In genomic region chr2:28449126-28449488, GRCh38 we compare ENCODE assay signal across 13 cellular contexts. TPM values are rescaled to one million over a fixed set of nuclear protein-coding genes. Genes with fewer than 3 reads are reported as not detected.
DNase-seq lines count a peak whose midpoint lies in the region; ATAC-seq and TF ChIP-seq lines count a peak whose summit lies in the region.
"Had no signal": no experiment of that assay in that cellular context is flagged by ENCODE, and none has a peak within 500 bp of the region (broad histone marks: within the 10 kb centered on the region; RNA-seq: fewer than 3 reads in every experiment).

No MANE protein-coding gene starts in this region.

- H3K36me3 Mint-ChIP-seq in natural killer cell treated with Interleukin-12 subunit alpha and Interleukin-12 subunit beta and Interleukin-15 and Interleukin-18, amount 100 ng/mL, for 72 hours = no peaks in the 10 kb centered on the region
- no peaks in the 10 kb centered on the region for H3K36me3 Mint-ChIP-seq in natural killer cell
- H3K36me3 Mint-ChIP-seq in activated naive CD8-positive, alpha-beta T cell = no peaks in the 10 kb centered on the region

- intact Hi-C loops in natural killer cell (cut with micrococcal nuclease) = no loop called here

- ATAC-seq in natural killer cell treated with Interleukin-12 subunit alpha and Interleukin-12 subunit beta and Interleukin-15 and Interleukin-18, amount 100 ng/mL, for 72 hours = no peak
- ATAC-seq in natural killer cell (no peak), GM21526 (IDR thresholded peaks at IDR 0.05; ENCODE audit: low FRiP score, unreplicated experiment) (no peak)

- H3K27ac Mint-ChIP-seq in natural killer cell treated with Interleukin-12 subunit alpha and Interleukin-12 subunit beta and Interleukin-15 and Interleukin-18, amount 100 ng/mL, for 72 hours = peak overlapping the region; percentile 87 to 90
- H3K27ac Mint-ChIP-seq in natural killer cell = peak overlapping the region in 1 of 2 donors; percentile 69
- peak overlapping the region; percentile 91 for H3K27ac Mint-ChIP-seq in activated naive CD8-positive, alpha-beta T cell

- H3K9me3 Mint-ChIP-seq in natural killer cell treated with Interleukin-12 subunit alpha and Interleukin-12 subunit beta and Interleukin-15 and Interleukin-18, amount 100 ng/mL, for 72 hours = no peaks in the 10 kb centered on the region
- H3K9me3 Mint-ChIP-seq in natural killer cell = no peaks in the 10 kb centered on the region
- no peaks in the 10 kb centered on the region for H3K9me3 Mint-ChIP-seq in activated naive CD8-positive, alpha-beta T cell (ENCODE audit: low read depth)

- peak overlapping the region; percentile 79 for H3K4me3 Mint-ChIP-seq in natural killer cell treated with Interleukin-12 subunit alpha and Interleukin-12 subunit beta and Interleukin-15 and Interleukin-18, amount 100 ng/mL, for 72 hours
- no peak overlapping the region for H3K4me3 Mint-ChIP-seq in natural killer cell
- no peak overlapping the region for H3K4me3 Mint-ChIP-seq in activated naive CD8-positive, alpha-beta T cell

- no peaks in the 10 kb centered on the region for H3K27me3 Mint-ChIP-seq in natural killer cell treated with Interleukin-12 subunit alpha and Interleukin-12 subunit beta and Interleukin-15 and Interleukin-18, amount 100 ng/mL, for 72 hours
- H3K27me3 Mint-ChIP-seq in natural killer cell (ENCODE audit: low read depth in 2 of 2) = no peaks in the 10 kb centered on the region
- no peaks in the 10 kb centered on the region for H3K27me3 Mint-ChIP-seq in activated naive CD8-positive, alpha-beta T cell

- peaks cover 37 to 39% of the 10 kb centered on the region in 2 donors for H3K4me1 Mint-ChIP-seq in natural killer cell treated with Interleukin-12 subunit alpha and Interleukin-12 subunit beta and Interleukin-15 and Interleukin-18, amount 100 ng/mL, for 72 hours (ENCODE audit: low read depth in 2 of 2)
- H3K4me1 Mint-ChIP-seq in natural killer cell = peaks cover 14 to 30% of the 10 kb centered on the region in 2 donors
- peaks cover 49% of the 10 kb centered on the region for H3K4me1 Mint-ChIP-seq in activated naive CD8-positive, alpha-beta T cell (ENCODE audit: low read depth)

- TF ChIP-seq CTCF in natural killer cell (IDR thresholded peaks at IDR 0.05) = no peak

- DNase-seq in natural killer cell treated with Interleukin-12 subunit alpha and Interleukin-12 subunit beta and Interleukin-15 and Interleukin-18, amount 100 ng/mL, for 72 hours (ENCODE audit: low spot score) = no peak
- no peak for DNase-seq in natural killer cell
- peak; percentile 71 for DNase-seq in mesenteric fat pad (ENCODE audit: low spot score)
- no peak for DNase-seq in UCSD-AML1 (lab: John Stamatoyannopoulos, UW; ENCODE audit: unreplicated experiment)
- no peak for DNase-seq in NOMO-1 (lab: John Stamatoyannopoulos, UW; ENCODE audit: unreplicated experiment in 2 of 2)
- no peak for DNase-seq in AG08395 (ENCODE audit: low spot score)
- DNase-seq: DMS153, left cardiac atrium, NCI-H1930, NCI-H524 treated with DMSO at 0.1 percent for 48 hours, posterior cingulate gyrus had no signal

RNA-seq across cellular contexts. Expression of gene PLB1, which starts 46.8 kb away (rescaled TPM):
- under 1 TPM; 0.88 to 0.98 TPM for total RNA-seq in natural killer cell treated with Interleukin-12 subunit alpha and Interleukin-12 subunit beta and Interleukin-15 and Interleukin-18, amount 100 ng/mL, for 72 hours
- total RNA-seq in natural killer cell (1 to 10 TPM; 1.7 to 2.6 (median 1.9) TPM), mesenteric fat pad (6.3 TPM)

RNA-seq across cellular contexts. Expression of gene FOSL2, which starts 56.4 kb away (rescaled TPM):
- 10 to 100 TPM; 44.5 to 52.5 TPM for total RNA-seq in natural killer cell treated with Interleukin-12 subunit alpha and Interleukin-12 subunit beta and Interleukin-15 and Interleukin-18, amount 100 ng/mL, for 72 hours
- total RNA-seq in natural killer cell = 100 to 1,000 TPM; 414 to 531 (median 455) TPM
- 259 TPM for total RNA-seq in mesenteric fat pad
